9 cellular contexts compared by ENCODE assay signal in genomic region chr5:159097461-159098284, GRCh38. TPM values are rescaled to one million over a fixed set of nuclear protein-coding genes. Genes with fewer than 3 reads are reported as not detected.
A peak's percentile ranks its signal among the peaks of the same experiment; 100 is the strongest.
DNase-seq lines count a peak whose midpoint lies in the region; ATAC-seq and TF ChIP-seq lines count a peak whose summit lies in the region.
"Had no signal": no experiment of that assay in that cellular context is flagged by ENCODE, and none has a peak within 500 bp of the region (broad histone marks: within the 10 kb centered on the region; RNA-seq: fewer than 3 reads in every experiment).

No MANE protein-coding gene starts in this region.

- H3K4me1 ChIP-seq in ACC112 (ENCODE audit: control insufficient read depth, insufficient read depth, low read length, unreplicated experiment): peaks cover 25% of the 10 kb centered on the region
- H3K4me1 ChIP-seq in heart left ventricle: peaks cover 0 to 66% (median 28%) of the 10 kb centered on the region in 12 donors
- H3K4me1 ChIP-seq in skeletal muscle tissue (ENCODE audit: control insufficient read depth in 3 of 3, insufficient read depth in 3 of 3, low read length in 3 of 3): peaks cover 19 to 24% (median 22%) of the 10 kb centered on the region in 3 donors

- H3K36me3 ChIP-seq in ACC112 (ENCODE audit: insufficient read depth, low read length): no peaks in the 10 kb centered on the region
- H3K36me3 ChIP-seq in heart left ventricle: no peaks in the 10 kb centered on the region
- peaks cover 0 to 4% (median 0%) of the 10 kb centered on the region in 3 donors for H3K36me3 ChIP-seq in skeletal muscle tissue (ENCODE audit: control insufficient read depth in 3 of 3, insufficient read depth in 3 of 3, low read length in 3 of 3)

- no peak for TF ChIP-seq CTCF in WI38 (IDR thresholded peaks at IDR 0.05; ENCODE audit: low read depth, low read length)
- no peak for TF ChIP-seq CTCF in heart left ventricle (IDR thresholded peaks at IDR 0.05)

- intact Hi-C loops in heart left ventricle (cut with DNase I): loop anchor here (2.0 to 10.0 kb wide), 8 partner anchors 35 to 295 kb away; no protein-coding TSS in a partner anchor

- H3K4me3 ChIP-seq in ACC112 (ENCODE audit: low read depth, low read length): peak overlapping the region; percentile 89
- peak overlapping the region; percentile 62 for H3K4me3 ChIP-seq in WI38 (ENCODE audit: low read depth, low read length)
- peak overlapping the region; percentile 48 to 87 (median 72) for H3K4me3 ChIP-seq in heart left ventricle
- peak overlapping the region; percentile 77 to 85 (median 77) for H3K4me3 ChIP-seq in skeletal muscle tissue (ENCODE audit: low read length in 3 of 3)

- H2AFZ ChIP-seq in ACC112 (ENCODE audit: low read length, unreplicated experiment): no peak overlapping the region

- in situ Hi-C loops in GM18951 (cut with MboI; ENCODE audit: low sequenced_read_pairs, unreplicated experiment): no loop called here

- TF ChIP-seq POLR2A in GM18951 (IDR thresholded peaks at IDR 0.05; ENCODE audit: extremely low read depth, insufficient read depth, insufficient read length): peak; percentile 25
- TF ChIP-seq POLR2A in heart left ventricle (IDR thresholded peaks at IDR 0.05): peak in 1 of 2 donors; percentile 32

- peak overlapping the region; percentile 72 to 88 (median 80) for H3K9ac ChIP-seq in skeletal muscle tissue (ENCODE audit: low read depth in 1 of 3, low read length in 3 of 3)

- H3K27me3 ChIP-seq in ACC112 (ENCODE audit: insufficient read depth, low read length) (no peaks in the 10 kb centered on the region), heart left ventricle (peaks cover 0 to 53% (median 4%) of the 10 kb centered on the region in 9 donors), skeletal muscle tissue (ENCODE audit: control insufficient read depth in 3 of 3, insufficient read depth in 3 of 3, low read length in 3 of 3) (peaks cover 52 to 60% (median 55%) of the 10 kb centered on the region in 3 donors)

- peak; percentile 46 to 67 (median 57) for DNase-seq in heart left ventricle
- DNase-seq in RPMI8226: no peak
- DNase-seq in GDM1 (lab: John Stamatoyannopoulos, UW): no peak
- no peak for DNase-seq in cortex of kidney (lab: John Stamatoyannopoulos, UW)

- peak overlapping the region; percentile 90 for H3K27ac ChIP-seq in ACC112 (ENCODE audit: low read depth, low read length)
- H3K27ac ChIP-seq in heart left ventricle: peak overlapping the region; percentile 81 to 95 (median 92)
- H3K27ac ChIP-seq in skeletal muscle tissue (ENCODE audit: low read depth, low read length): peak overlapping the region; percentile 88

- H3K79me2 ChIP-seq in ACC112 (ENCODE audit: control insufficient read depth, insufficient read depth, low read length, unreplicated experiment): peaks cover 84% of the 10 kb centered on the region

- peak in 3 of 4 donors; percentile 6 to 23 (median 9) for ATAC-seq in heart left ventricle

- 2 to 3% (median 3%) methylated on average over 25 to 35 of the region's 35 CpGs for WGBS in heart left ventricle, 4 donors

- no peaks in the 10 kb centered on the region for H3K9me3 ChIP-seq in heart left ventricle
- no peaks in the 10 kb centered on the region for H3K9me3 ChIP-seq in skeletal muscle tissue (ENCODE audit: control insufficient read depth in 3 of 3, low read length in 3 of 3)

RNA-seq across cellular contexts. Expression of gene EBF1, which starts 2.0 kb away (rescaled TPM):
- total RNA-seq in heart left ventricle (10 to 100 TPM in 7 of 9 donors, 1 to 10 TPM in 2; 6.5 to 24.9 (median 11.8) TPM), skeletal muscle tissue (18.8 TPM)
- 1 to 10 TPM; 4.0 to 4.8 TPM for polyA plus RNA-seq in heart left ventricle
- total RNA-seq: epithelial cell of proximal tubule had no signal

Comparison
In these comparisons a context has a peak if more than half of its experiments do, and no peak if none do; other contexts are left out.
1. DNase-seq: peak in heart left ventricle (5 of 5); none in RPMI8226 (single experiment), GDM1 (single experiment) and cortex of kidney (single experiment).
2. Peak in every context shown above with its lines, with median percentiles within 50 percentile points of each other: H3K27ac ChIP-seq and H3K4me3 ChIP-seq.